Comparison of ENCODE assay signal across 1 cellular context in the genomic region with DNA sequence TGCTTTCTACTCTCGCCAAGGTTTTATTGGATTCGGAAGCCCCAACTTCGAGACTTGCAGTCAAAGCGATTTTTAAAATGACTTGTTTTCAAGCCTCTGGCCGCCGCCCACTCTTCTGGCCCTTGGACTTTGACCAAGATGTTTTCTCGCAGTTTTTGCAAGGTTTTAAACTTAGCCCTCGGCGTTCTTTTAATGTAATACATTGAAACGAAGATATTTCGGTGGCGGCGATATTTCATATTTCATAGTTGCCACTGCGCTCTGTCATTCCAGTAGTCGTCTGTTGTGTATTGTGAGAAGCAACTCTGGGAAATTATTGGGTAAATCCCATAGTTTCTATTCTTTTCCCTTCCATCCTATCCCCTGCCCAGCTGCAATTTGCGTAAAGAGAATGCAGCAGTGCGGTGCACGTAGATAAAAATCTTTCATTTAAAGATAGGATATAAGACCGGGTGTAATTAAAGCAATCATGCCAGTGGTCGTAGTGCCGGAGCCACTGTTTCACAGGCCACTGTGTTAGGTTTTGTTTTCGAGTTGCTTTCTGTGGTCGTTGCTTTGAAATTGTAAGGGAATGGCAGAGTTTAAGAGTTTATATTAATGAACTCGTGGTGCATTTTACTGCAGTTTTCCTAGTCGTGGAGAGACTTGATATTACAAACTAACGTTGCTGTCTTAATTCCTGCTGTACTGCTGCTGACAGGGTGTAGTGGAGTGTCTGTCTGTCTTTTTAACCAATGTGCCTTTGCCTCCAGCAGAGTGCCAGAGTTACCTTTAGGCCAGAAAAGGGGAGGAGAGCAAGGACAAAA.
TF ChIP-seq lines count a peak whose summit lies in the region.

No MANE protein-coding gene starts in this region.

TF ChIP-seq in HepG2, 621 proteins besides CTCF, POLR2A, EP300 and RAD21 (continued from another document and continues in another):
- TF ChIP-seq, protein P1, sequence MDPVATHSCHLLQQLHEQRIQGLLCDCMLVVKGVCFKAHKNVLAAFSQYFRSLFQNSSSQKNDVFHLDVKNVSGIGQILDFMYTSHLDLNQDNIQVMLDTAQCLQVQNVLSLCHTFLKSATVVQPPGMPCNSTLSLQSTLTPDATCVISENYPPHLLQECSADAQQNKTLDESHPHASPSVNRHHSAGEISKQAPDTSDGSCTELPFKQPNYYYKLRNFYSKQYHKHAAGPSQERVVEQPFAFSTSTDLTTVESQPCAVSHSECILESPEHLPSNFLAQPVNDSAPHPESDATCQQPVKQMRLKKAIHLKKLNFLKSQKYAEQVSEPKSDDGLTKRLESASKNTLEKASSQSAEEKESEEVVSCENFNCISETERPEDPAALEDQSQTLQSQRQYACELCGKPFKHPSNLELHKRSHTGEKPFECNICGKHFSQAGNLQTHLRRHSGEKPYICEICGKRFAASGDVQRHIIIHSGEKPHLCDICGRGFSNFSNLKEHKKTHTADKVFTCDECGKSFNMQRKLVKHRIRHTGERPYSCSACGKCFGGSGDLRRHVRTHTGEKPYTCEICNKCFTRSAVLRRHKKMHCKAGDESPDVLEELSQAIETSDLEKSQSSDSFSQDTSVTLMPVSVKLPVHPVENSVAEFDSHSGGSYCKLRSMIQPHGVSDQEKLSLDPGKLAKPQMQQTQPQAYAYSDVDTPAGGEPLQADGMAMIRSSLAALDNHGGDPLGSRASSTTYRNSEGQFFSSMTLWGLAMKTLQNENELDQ (CRISPR knock-in tag; IDR thresholded peaks at IDR 0.05; ENCODE audit: borderline replicate concordance), result no peak
- no peak for TF ChIP-seq ZFP91 (CRISPR knock-in tag; IDR thresholded peaks at IDR 0.05; ENCODE audit: borderline replicate concordance)
- TF ChIP-seq ZNF687 (CRISPR knock-in tag; IDR thresholded peaks at IDR 0.05), result no peak
- TF ChIP-seq NR2C2 (CRISPR knock-in tag; IDR thresholded peaks at IDR 0.05; ENCODE audit: borderline replicate concordance), result no peak
- peak; percentile 3; the same call in 1 of the 2 replicates for TF ChIP-seq DMAP1 (CRISPR knock-in tag; IDR thresholded peaks at IDR 0.05)
- no peak for TF ChIP-seq ZNF33B (CRISPR knock-in tag; IDR thresholded peaks at IDR 0.05)
- no peak for TF ChIP-seq REST (IDR thresholded peaks at IDR 0.05; ENCODE audit: borderline replicate concordance in 1 of 2, low read depth in 1 of 2, low read length in 2 of 2)
- 0 out of 2 replicates have a peak, but pooled peaks have one; percentile 27 for TF ChIP-seq SIX4 (CRISPR knock-in tag; IDR thresholded peaks at IDR 0.05)
- no peak for TF ChIP-seq AFF4 (CRISPR knock-in tag; IDR thresholded peaks at IDR 0.05)
- TF ChIP-seq KMT2B (CRISPR knock-in tag; IDR thresholded peaks at IDR 0.05), result 0 out of 2 replicates have a peak, but pooled peaks have one; percentile 5
- TF ChIP-seq, protein P2, sequence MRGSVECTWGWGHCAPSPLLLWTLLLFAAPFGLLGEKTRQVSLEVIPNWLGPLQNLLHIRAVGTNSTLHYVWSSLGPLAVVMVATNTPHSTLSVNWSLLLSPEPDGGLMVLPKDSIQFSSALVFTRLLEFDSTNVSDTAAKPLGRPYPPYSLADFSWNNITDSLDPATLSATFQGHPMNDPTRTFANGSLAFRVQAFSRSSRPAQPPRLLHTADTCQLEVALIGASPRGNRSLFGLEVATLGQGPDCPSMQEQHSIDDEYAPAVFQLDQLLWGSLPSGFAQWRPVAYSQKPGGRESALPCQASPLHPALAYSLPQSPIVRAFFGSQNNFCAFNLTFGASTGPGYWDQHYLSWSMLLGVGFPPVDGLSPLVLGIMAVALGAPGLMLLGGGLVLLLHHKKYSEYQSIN (CRISPR knock-in tag; IDR thresholded peaks at IDR 0.05; ENCODE audit: borderline replicate concordance), result no peak
- no peak for TF ChIP-seq WIZ (CRISPR knock-in tag; IDR thresholded peaks at IDR 0.05)
- TF ChIP-seq HNF4G (IDR thresholded peaks at IDR 0.05; ENCODE audit: borderline replicate concordance, low read depth, low read length), result no peak; the same call in none of the 2 replicates
- TF ChIP-seq HNF4G (CRISPR knock-in tag; IDR thresholded peaks at IDR 0.05; ENCODE audit: borderline replicate concordance, low read depth), result no peak
- no peak for TF ChIP-seq RARA (CRISPR knock-in tag; IDR thresholded peaks at IDR 0.05)
- 0 out of 2 replicates have a peak, but pooled peaks have one; percentile 16 for TF ChIP-seq ZNF232 (CRISPR knock-in tag; IDR thresholded peaks at IDR 0.05; ENCODE audit: borderline replicate concordance)
- TF ChIP-seq MBD4 (IDR thresholded peaks at IDR 0.05; ENCODE audit: borderline replicate concordance, low read length), result no peak
